7 cellular contexts compared by ENCODE assay signal in the genomic region with DNA sequence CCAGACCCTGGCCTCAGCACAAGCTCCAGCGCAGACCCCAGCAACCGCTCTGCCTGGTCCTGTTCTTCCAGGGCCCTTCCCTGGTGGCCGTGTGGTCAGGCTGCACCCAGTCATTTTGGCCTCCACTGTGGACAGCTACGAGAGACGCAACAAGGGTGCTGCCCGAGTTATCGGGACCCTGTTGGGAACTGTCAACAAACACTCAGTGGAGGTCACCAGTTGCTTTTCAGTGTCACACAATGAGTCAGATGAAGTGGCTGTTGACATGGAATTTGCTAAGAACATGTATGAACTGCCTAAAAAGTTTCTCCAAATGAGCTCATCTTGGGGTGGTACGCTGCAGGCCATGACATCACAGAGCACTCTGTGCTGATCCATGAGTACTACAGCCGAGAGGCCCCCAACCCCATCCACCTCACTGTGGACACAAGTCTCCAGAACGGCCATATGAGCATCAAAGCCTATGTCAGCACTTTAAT.
DNase-seq lines count a peak whose midpoint lies in the region; ATAC-seq and TF ChIP-seq lines count a peak whose summit lies in the region.
"Not testable (repeated sequence)": the region's sequence is repeated elsewhere in the genome, so short reads cannot be mapped to it uniquely, and the experiment has no call there.

No MANE protein-coding gene starts in this region.

- H3K4me3 ChIP-seq in CD8-positive, alpha-beta T cell (ENCODE audit: low read depth, low read length); esophagus muscularis mucosa; right lobe of liver: not testable (repeated sequence)

- CTCF ChIA-PET in CD8-positive, alpha-beta T cell (lab: Charles Lee); activated CD8-positive, alpha-beta memory T cell treated with anti-CD3 and anti-CD28 coated beads, Interleukin-2, amount 10 ng/mL, durations not matched to agents 7 days and 5 days (lab: Charles Lee): not testable (repeated sequence)

- not testable (repeated sequence) for TF ChIP-seq EP300 in esophagus muscularis mucosa (IDR thresholded peaks at IDR 0.05)

- 74% methylated on average over 10 of the region's 10 CpGs for WGBS in esophagus muscularis mucosa
- 57% methylated on average over 10 of the region's 10 CpGs for WGBS in right lobe of liver (ENCODE audit: insufficient coverage, low coverage, low lambda C conversion rate, missing lambda C conversion rate)

- not testable (repeated sequence) for H3K4me3 Mint-ChIP-seq in CD8-positive, alpha-beta T cell; activated CD8-positive, alpha-beta memory T cell treated with anti-CD3 and anti-CD28 coated beads, Interleukin-2, amount 10 ng/mL, durations not matched to agents 7 days and 5 days; natural killer cell treated with Interleukin-12 subunit alpha and Interleukin-12 subunit beta and Interleukin-15 and Interleukin-18, amount 100 ng/mL, for 72 hours; stimulated activated memory B cell treated with anti-CD40 and anti-IgM and Interleukin-4, amounts not matched to agents 10 μg/mL and 1 μg/mL and 100 μg/mL, for 72 hours

- not testable (repeated sequence) for H3K27me3 Mint-ChIP-seq in CD8-positive, alpha-beta T cell (ENCODE audit: low read depth); activated CD8-positive, alpha-beta memory T cell treated with anti-CD3 and anti-CD28 coated beads, Interleukin-2, amount 10 ng/mL, durations not matched to agents 7 days and 5 days; natural killer cell treated with Interleukin-12 subunit alpha and Interleukin-12 subunit beta and Interleukin-15 and Interleukin-18, amount 100 ng/mL, for 72 hours; stimulated activated memory B cell treated with anti-CD40 and anti-IgM and Interleukin-4, amounts not matched to agents 10 μg/mL and 1 μg/mL and 100 μg/mL, for 72 hours

- POLR2A ChIA-PET in CD8-positive, alpha-beta T cell (lab: Charles Lee): not testable (repeated sequence)

- not testable (repeated sequence) for H3K27ac ChIP-seq in CD8-positive, alpha-beta T cell (ENCODE audit: low read depth, low read length); esophagus muscularis mucosa (replicated peaks in 1 of 4); right lobe of liver

- TF ChIP-seq CTCF in CD8-positive, alpha-beta T cell (IDR thresholded peaks at IDR 0.05); esophagus muscularis mucosa (IDR thresholded peaks at IDR 0.05); right lobe of liver (IDR thresholded peaks at IDR 0.05): not testable (repeated sequence)

- not testable (repeated sequence) for DNase-seq in CD8-positive, alpha-beta T cell; activated CD8-positive, alpha-beta memory T cell treated with anti-CD3 and anti-CD28 coated beads, Interleukin-2, amount 10 ng/mL, durations not matched to agents 7 days and 5 days; natural killer cell treated with Interleukin-12 subunit alpha and Interleukin-12 subunit beta and Interleukin-15 and Interleukin-18, amount 100 ng/mL, for 72 hours (ENCODE audit: low spot score)
- DNase-seq in esophagus muscularis mucosa (ENCODE audit: extremely low spot score) (peak; percentile 94), left ventricle myocardium superior (peak; percentile 37), right lobe of liver (peak in 2 of 3 donors; percentile 58 to 72)

- H3K36me3 ChIP-seq in CD8-positive, alpha-beta T cell (ENCODE audit: insufficient read depth, low read length); esophagus muscularis mucosa; right lobe of liver: not testable (repeated sequence)

- H3K4me1 Mint-ChIP-seq in CD8-positive, alpha-beta T cell (ENCODE audit: low read depth); activated CD8-positive, alpha-beta memory T cell treated with anti-CD3 and anti-CD28 coated beads, Interleukin-2, amount 10 ng/mL, durations not matched to agents 7 days and 5 days; natural killer cell treated with Interleukin-12 subunit alpha and Interleukin-12 subunit beta and Interleukin-15 and Interleukin-18, amount 100 ng/mL, for 72 hours (ENCODE audit: low read depth in 2 of 2); stimulated activated memory B cell treated with anti-CD40 and anti-IgM and Interleukin-4, amounts not matched to agents 10 μg/mL and 1 μg/mL and 100 μg/mL, for 72 hours: not testable (repeated sequence)

- peaks cover 53% of the 10 kb centered on the region for H3K9me3 Mint-ChIP-seq in CD8-positive, alpha-beta T cell
- H3K9me3 Mint-ChIP-seq in activated CD8-positive, alpha-beta memory T cell treated with anti-CD3 and anti-CD28 coated beads, Interleukin-2, amount 10 ng/mL, durations not matched to agents 7 days and 5 days (ENCODE audit: low read depth): peaks cover 37% of the 10 kb centered on the region
- H3K9me3 Mint-ChIP-seq in natural killer cell treated with Interleukin-12 subunit alpha and Interleukin-12 subunit beta and Interleukin-15 and Interleukin-18, amount 100 ng/mL, for 72 hours: peaks cover 35% of the 10 kb centered on the region
- peaks cover 11% of the 10 kb centered on the region for H3K9me3 Mint-ChIP-seq in stimulated activated memory B cell treated with anti-CD40 and anti-IgM and Interleukin-4, amounts not matched to agents 10 μg/mL and 1 μg/mL and 100 μg/mL, for 72 hours

- H3K27me3 ChIP-seq in CD8-positive, alpha-beta T cell (ENCODE audit: insufficient read depth, low read length); right lobe of liver: not testable (repeated sequence)
- peaks cover 0 to 22% (median 0%) of the 10 kb centered on the region in 4 donors for H3K27me3 ChIP-seq in esophagus muscularis mucosa

- intact Hi-C loops in CD8-positive, alpha-beta T cell (cut with DNase I, micrococcal nuclease); esophagus muscularis mucosa (cut with DNase I); left ventricle myocardium superior (cut with micrococcal nuclease); right lobe of liver (cut with DNase I): not testable (repeated sequence)

- not testable (repeated sequence) for H3K4me1 ChIP-seq in CD8-positive, alpha-beta T cell (ENCODE audit: insufficient read depth, low read length); esophagus muscularis mucosa; right lobe of liver

- not testable (repeated sequence) for TF ChIP-seq POLR2A in esophagus muscularis mucosa (IDR thresholded peaks at IDR 0.05; ENCODE audit: low read depth); right lobe of liver (IDR thresholded peaks at IDR 0.05)

- H3K9me3 ChIP-seq in CD8-positive, alpha-beta T cell (ENCODE audit: low read length): not testable (repeated sequence)
- H3K9me3 ChIP-seq in esophagus muscularis mucosa (peaks cover 0 to 23% (median 21%) of the 10 kb centered on the region in 4 donors), right lobe of liver (peaks cover 0 to 10% (median under 1%) of the 10 kb centered on the region in 4 donors)

- H3K36me3 Mint-ChIP-seq in CD8-positive, alpha-beta T cell; activated CD8-positive, alpha-beta memory T cell treated with anti-CD3 and anti-CD28 coated beads, Interleukin-2, amount 10 ng/mL, durations not matched to agents 7 days and 5 days; stimulated activated memory B cell treated with anti-CD40 and anti-IgM and Interleukin-4, amounts not matched to agents 10 μg/mL and 1 μg/mL and 100 μg/mL, for 72 hours: not testable (repeated sequence)
- peaks cover 27% of the 10 kb centered on the region for H3K36me3 Mint-ChIP-seq in natural killer cell treated with Interleukin-12 subunit alpha and Interleukin-12 subunit beta and Interleukin-15 and Interleukin-18, amount 100 ng/mL, for 72 hours

- peak; percentile 6 for ATAC-seq in CD8-positive, alpha-beta T cell
- ATAC-seq in activated CD8-positive, alpha-beta memory T cell treated with anti-CD3 and anti-CD28 coated beads, Interleukin-2, amount 10 ng/mL, durations not matched to agents 7 days and 5 days: peak; percentile 20
- peak; percentile 30 for ATAC-seq in left ventricle myocardium superior
- peak; percentile 8 to 59 (median 32) for ATAC-seq in right lobe of liver
- ATAC-seq in natural killer cell treated with Interleukin-12 subunit alpha and Interleukin-12 subunit beta and Interleukin-15 and Interleukin-18, amount 100 ng/mL, for 72 hours: peak; percentile 41 to 59
- peak; percentile 48 for ATAC-seq in stimulated activated memory B cell treated with anti-CD40 and anti-IgM and Interleukin-4, amounts not matched to agents 10 μg/mL and 1 μg/mL and 100 μg/mL, for 72 hours

- not testable (repeated sequence) for H3K27ac Mint-ChIP-seq in CD8-positive, alpha-beta T cell; activated CD8-positive, alpha-beta memory T cell treated with anti-CD3 and anti-CD28 coated beads, Interleukin-2, amount 10 ng/mL, durations not matched to agents 7 days and 5 days; natural killer cell treated with Interleukin-12 subunit alpha and Interleukin-12 subunit beta and Interleukin-15 and Interleukin-18, amount 100 ng/mL, for 72 hours; stimulated activated memory B cell treated with anti-CD40 and anti-IgM and Interleukin-4, amounts not matched to agents 10 μg/mL and 1 μg/mL and 100 μg/mL, for 72 hours
